Comparison of ENCODE assay signal across 8 cellular contexts in the genomic region with DNA sequence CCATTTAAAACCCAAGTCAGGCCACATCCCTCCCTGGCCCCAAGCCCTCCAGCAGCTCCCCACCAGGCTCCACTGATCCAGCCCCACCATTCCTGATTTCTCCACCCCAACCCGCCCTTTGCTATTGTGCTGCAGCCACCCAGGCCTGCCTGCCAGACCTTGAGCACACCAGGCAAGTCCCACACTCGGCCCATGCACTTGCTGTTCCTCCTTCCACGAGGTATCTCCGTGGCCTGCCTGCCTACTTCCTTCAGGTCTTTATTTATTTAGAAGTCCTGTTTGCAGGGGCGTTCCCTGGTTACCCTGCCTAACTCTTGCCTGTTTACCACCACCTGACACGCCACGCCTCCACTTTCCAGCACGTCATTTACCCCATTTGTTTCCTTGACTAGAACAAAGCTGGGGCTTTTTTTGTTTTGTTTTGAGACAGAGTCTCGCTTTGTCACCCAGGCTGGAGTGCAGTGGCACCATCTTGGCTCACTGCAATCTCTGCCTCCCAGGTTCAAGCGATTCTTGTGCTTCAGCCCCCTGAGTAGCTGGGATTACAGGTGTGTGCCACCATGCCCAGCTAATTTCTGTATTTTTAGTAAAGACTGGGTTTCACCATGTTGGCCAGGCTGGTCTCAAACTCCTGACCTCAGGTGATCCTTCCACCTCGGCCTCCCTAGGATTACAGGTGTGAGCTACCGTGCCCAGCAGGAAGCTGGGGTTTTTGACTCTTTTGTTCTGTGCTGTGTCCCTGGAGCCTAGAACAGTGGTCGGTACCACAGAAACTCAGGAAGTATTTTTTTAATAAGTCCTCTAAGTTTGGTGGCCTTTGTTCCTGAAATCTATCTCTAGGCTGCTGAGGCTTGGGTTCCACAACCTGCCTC. TPM values are rescaled to one million over a fixed set of nuclear protein-coding genes. Genes with fewer than 3 reads are reported as not detected.
DNase-seq lines count a peak whose midpoint lies in the region; ATAC-seq lines count a peak whose summit lies in the region.

No MANE protein-coding gene starts in this region.

- CTCF ChIA-PET in activated CD4-positive, alpha-beta memory T cell treated with anti-CD3 and anti-CD28 coated beads, Interleukin-2, amount 10 ng/mL, durations not matched to agents 7 days and 5 days (lab: Charles Lee) = interaction anchor here (0.9 to 2.6 kb wide), 22 partner anchors 9 to 539 kb away, joined by 3 to 64 read pairs (median 5); partner anchors contain the start of genes CCDC134, MEI1, NDUFA6 and TNFRSF13C

- peak; percentile 20 for DNase-seq in DMS53 treated with DMSO at 0.1 percent for 48 hours (lab: John Stamatoyannopoulos, UW; ENCODE audit: unreplicated experiment)
- DNase-seq in activated CD4-positive, alpha-beta memory T cell treated with anti-CD3 and anti-CD28 coated beads, Interleukin-2, amount 10 ng/mL, durations not matched to agents 7 days and 5 days = peak; percentile 98
- peak; percentile 22 for DNase-seq in epithelial cell of prostate (ENCODE audit: low read depth, low spot score)
- DNase-seq in stimulated activated CD4-positive, alpha-beta T cell treated with anti-CD3 and anti-CD28 coated beads, Interleukin-1b, Interleukin-23, amount 100 ng/mL, for 24 hours (ENCODE audit: low read depth in 4 of 4, low spot score in 1 of 4) = peak; percentile 86 to 92 (median 89)
- DNase-seq in SKM-1 treated with dmso at 0.1 percent for 144 hours (lab: John Stamatoyannopoulos, UW; ENCODE audit: unreplicated experiment) = no peak
- no peak for DNase-seq in NCI-H2227 (lab: John Stamatoyannopoulos, UW; ENCODE audit: unreplicated experiment)

- ATAC-seq in GM19397 (IDR thresholded peaks at IDR 0.05; ENCODE audit: unreplicated experiment) (peak; percentile 47), HG03469 (IDR thresholded peaks at IDR 0.05; ENCODE audit: unreplicated experiment) (peak; percentile 40)

- no peaks in the 10 kb centered on the region for H3K9me3 Mint-ChIP-seq in activated CD4-positive, alpha-beta memory T cell treated with anti-CD3 and anti-CD28 coated beads, Interleukin-2, amount 10 ng/mL, durations not matched to agents 7 days and 5 days

- peak overlapping the region; percentile 76 for H3K4me3 Mint-ChIP-seq in activated CD4-positive, alpha-beta memory T cell treated with anti-CD3 and anti-CD28 coated beads, Interleukin-2, amount 10 ng/mL, durations not matched to agents 7 days and 5 days

- H3K27ac ChIP-seq in epithelial cell of prostate = peak overlapping the region; percentile 72

- no peaks in the 10 kb centered on the region for H3K27me3 Mint-ChIP-seq in activated CD4-positive, alpha-beta memory T cell treated with anti-CD3 and anti-CD28 coated beads, Interleukin-2, amount 10 ng/mL, durations not matched to agents 7 days and 5 days

- POLR2A ChIA-PET in activated CD4-positive, alpha-beta memory T cell treated with anti-CD3 and anti-CD28 coated beads, Interleukin-2, amount 10 ng/mL, durations not matched to agents 7 days and 5 days (lab: Charles Lee) = interaction anchor here (0.7 to 3.8 kb wide), 34 partner anchors 13 to 674 kb away, joined by 3 to 36 read pairs (median 5); partner anchors contain the start of genes CCDC134, DESI1, MEI1 and NAGA

- H3K27ac Mint-ChIP-seq in activated CD4-positive, alpha-beta memory T cell treated with anti-CD3 and anti-CD28 coated beads, Interleukin-2, amount 10 ng/mL, durations not matched to agents 7 days and 5 days = peak overlapping the region; percentile 99

- H3K4me1 Mint-ChIP-seq in activated CD4-positive, alpha-beta memory T cell treated with anti-CD3 and anti-CD28 coated beads, Interleukin-2, amount 10 ng/mL, durations not matched to agents 7 days and 5 days = peaks cover 62% of the 10 kb centered on the region

- H3K36me3 Mint-ChIP-seq in activated CD4-positive, alpha-beta memory T cell treated with anti-CD3 and anti-CD28 coated beads, Interleukin-2, amount 10 ng/mL, durations not matched to agents 7 days and 5 days (ENCODE audit: low read depth) = peaks cover 72% of the 10 kb centered on the region

RNA-seq across cellular contexts. Expression of gene CENPM, which starts 6.7 kb away (rescaled TPM):
- total RNA-seq in activated CD4-positive, alpha-beta memory T cell treated with anti-CD3 and anti-CD28 coated beads, Interleukin-2, amount 10 ng/mL, durations not matched to agents 7 days and 5 days = 10 to 100 TPM; 71.8 to 81.2 TPM

RNA-seq across cellular contexts. Expression of gene TNFRSF13C, which starts 13.6 kb away (rescaled TPM):
- 1 to 10 TPM; 2.3 to 2.6 TPM for total RNA-seq in activated CD4-positive, alpha-beta memory T cell treated with anti-CD3 and anti-CD28 coated beads, Interleukin-2, amount 10 ng/mL, durations not matched to agents 7 days and 5 days

RNA-seq across cellular contexts. Expression of gene SHISA8, which starts 25.3 kb away (rescaled TPM):
- not detected for total RNA-seq in activated CD4-positive, alpha-beta memory T cell treated with anti-CD3 and anti-CD28 coated beads, Interleukin-2, amount 10 ng/mL, durations not matched to agents 7 days and 5 days

RNA-seq across cellular contexts. Expression of gene SEPTIN3, which starts 29.0 kb away (rescaled TPM):
- total RNA-seq in activated CD4-positive, alpha-beta memory T cell treated with anti-CD3 and anti-CD28 coated beads, Interleukin-2, amount 10 ng/mL, durations not matched to agents 7 days and 5 days = 1 to 10 TPM; 2.8 to 3.2 TPM

Comparison
In these comparisons a context has a peak if more than half of its experiments do, and no peak if none do; other contexts are left out.
1. DNase-seq: peak in DMS53 treated with DMSO at 0.1 percent for 48 hours (single experiment), activated CD4-positive, alpha-beta memory T cell treated with anti-CD3 and anti-CD28 coated beads, Interleukin-2, amount 10 ng/mL, durations not matched to agents 7 days and 5 days (single experiment), epithelial cell of prostate (single experiment) and stimulated activated CD4-positive, alpha-beta T cell treated with anti-CD3 and anti-CD28 coated beads, Interleukin-1b, Interleukin-23, amount 100 ng/mL, for 24 hours (4 of 4); none in SKM-1 treated with dmso at 0.1 percent for 144 hours (single experiment) and NCI-H2227 (single experiment).